Comparison of ENCODE assay signal across 16 cellular contexts in the genomic region with DNA sequence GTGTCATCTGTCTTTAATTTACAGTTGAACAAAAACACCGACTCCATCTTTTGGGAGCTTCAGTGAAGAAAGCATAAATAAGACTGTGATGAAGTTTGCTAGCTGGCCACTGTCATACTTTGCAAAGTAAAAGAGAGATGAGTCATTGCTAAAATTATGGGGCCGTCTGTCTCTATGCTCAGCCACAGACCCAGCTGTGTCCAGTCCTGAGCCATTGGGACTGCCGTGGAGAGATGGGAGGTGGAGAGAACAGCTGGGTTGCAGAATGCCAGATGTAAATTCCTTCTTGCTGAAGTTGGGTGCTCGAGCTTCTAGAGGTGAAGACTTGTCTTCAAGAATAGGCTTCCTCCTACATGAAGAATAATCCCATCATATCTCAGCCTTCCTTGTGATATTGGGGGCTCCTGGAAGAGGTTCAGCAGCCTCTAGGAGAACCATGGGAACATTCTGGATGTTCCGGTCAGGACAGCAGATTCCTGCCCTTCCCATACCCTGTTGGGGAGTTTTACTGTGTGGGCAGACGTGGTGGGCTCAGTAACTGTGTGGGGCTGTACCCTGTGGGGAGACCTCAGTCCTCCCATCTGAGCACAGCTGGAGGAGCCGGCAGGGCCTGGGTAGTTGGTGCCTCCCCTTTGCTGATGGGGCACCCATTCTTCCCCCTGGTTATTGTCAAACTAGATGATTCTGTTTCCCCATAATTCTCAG.
DNase-seq lines count a peak whose midpoint lies in the region; ATAC-seq and TF ChIP-seq lines count a peak whose summit lies in the region.
"Had no signal": no experiment of that assay in that cellular context is flagged by ENCODE, and none has a peak within 500 bp of the region (broad histone marks: within the 10 kb centered on the region; RNA-seq: fewer than 3 reads in every experiment).

No MANE protein-coding gene starts in this region.

- H3K27me3 ChIP-seq in upper lobe of right lung: no peaks in the 10 kb centered on the region
- H3K27me3 ChIP-seq: ovary, vagina had no signal

- H3K4me1 ChIP-seq in upper lobe of right lung: no peaks in the 10 kb centered on the region

- no peaks in the 10 kb centered on the region for H3K9me3 ChIP-seq in upper lobe of right lung
- H3K9me3 ChIP-seq: ovary, vagina had no signal

- intact Hi-C loops in Right ventricle myocardium inferior (cut with DNase I): no loop called here
- intact Hi-C loops in cardiac septum (cut with DNase I): no loop called here
- intact Hi-C loops in left cardiac atrium (cut with DNase I): loop anchor here in 1 of 2 donors (10.0 kb wide), 1 partner anchor 85 kb away; no protein-coding TSS in a partner anchor
- intact Hi-C loops in upper lobe of right lung (cut with DNase I): no loop called here

- TF ChIP-seq CTCF in upper lobe of right lung (IDR thresholded peaks at IDR 0.05): no peak

- ATAC-seq in Right ventricle myocardium inferior (peak; percentile 86), left cardiac atrium (peak; percentile 64 to 91), upper lobe of right lung (peak; percentile 27), GM18909 (IDR thresholded peaks at IDR 0.05; ENCODE audit: poor library complexity, unreplicated experiment) (no peak), HG02852 (IDR thresholded peaks at IDR 0.05; ENCODE audit: unreplicated experiment) (no peak)

- H3K27ac ChIP-seq in upper lobe of right lung: no peak overlapping the region
- H3K27ac ChIP-seq: ovary, vagina had no signal

- no peak overlapping the region for H3K4me3 ChIP-seq in upper lobe of right lung
- H3K4me3 ChIP-seq: ovary, vagina had no signal

- no peak for DNase-seq in Right ventricle myocardium inferior (ENCODE audit: missing footprints)
- no peak for DNase-seq in cardiac septum (ENCODE audit: low spot score)
- peak; percentile 8 for DNase-seq in SW480 (ENCODE audit: low spot score)
- peak; percentile 40 for DNase-seq in left cardiac atrium
- peak; percentile 20 for DNase-seq in upper lobe of right lung
- DNase-seq in NCI-H187 treated with DMSO at 0.1 percent for 48 hours (lab: John Stamatoyannopoulos, UW): no peak
- DNase-seq: activated CD8-positive, alpha-beta memory T cell treated with anti-CD3 and anti-CD28 coated beads, Interleukin-2, amount 50 U/mL, for 4 hours; KBM-7; mesendoderm; NCI-H1694 treated with DMSO at 0.1 percent for 48 hours; NCI-H526; ovary; stimulated activated CD4-positive, alpha-beta T cell treated with anti-CD3 and anti-CD28 coated beads, Interleukin-15, amount 100 ng/mL, for 24 hours had no signal

- no peaks in the 10 kb centered on the region for H3K36me3 ChIP-seq in upper lobe of right lung
- H3K36me3 ChIP-seq: ovary, vagina had no signal

Comparison
In these comparisons a context has a peak if more than half of its experiments do, and no peak if none do; other contexts are left out.
1. DNase-seq: peak in SW480 (single experiment), left cardiac atrium (single experiment) and upper lobe of right lung (single experiment); none in Right ventricle myocardium inferior (single experiment), cardiac septum (single experiment) and NCI-H187 treated with DMSO at 0.1 percent for 48 hours (single experiment).
2. ATAC-seq: peak in Right ventricle myocardium inferior (single experiment), left cardiac atrium (2 of 2) and upper lobe of right lung (single experiment); none in GM18909 (single experiment) and HG02852 (single experiment).